In genomic region chr20:17827759-17828559, GRCh38 we compare ENCODE assay signal across 27 cellular contexts.
"Had no signal": no experiment of that assay in that cellular context is flagged by ENCODE, and none has a peak within 500 bp of the region (broad histone marks: within the 10 kb centered on the region; RNA-seq: fewer than 3 reads in every experiment).

No MANE protein-coding gene starts in this region.

- H3K27me3 Mint-ChIP-seq: central memory CD8-positive, alpha-beta T cell had no signal

- H3K4me3 ChIP-seq: adrenal gland, body of pancreas, MG63 had no signal

- H3K36me3 Mint-ChIP-seq: activated naive CD8-positive, alpha-beta T cell treated with anti-CD3 and anti-CD28 coated beads, Interleukin-2, amount 10 ng/mL, durations not matched to agents 7 days and 5 days had no signal

- H3K9me3 ChIP-seq: adrenal gland, body of pancreas, MG63 had no signal

- ATAC-seq: activated CD8-positive, alpha-beta T cell treated with anti-CD3 and anti-CD28 coated beads, Interleukin-2, amount 10 ng/mL, durations not matched to agents 7 days and 5 days; body of pancreas; PC-3 had no signal

- H3K4me1 Mint-ChIP-seq: central memory CD8-positive, alpha-beta T cell had no signal

- H3K27ac Mint-ChIP-seq: activated CD8-positive, alpha-beta T cell treated with anti-CD3 and anti-CD28 coated beads, Interleukin-2, amount 10 ng/mL, durations not matched to agents 7 days and 5 days; activated naive CD8-positive, alpha-beta T cell treated with anti-CD3 and anti-CD28 coated beads, Interleukin-2, amount 10 ng/mL, durations not matched to agents 7 days and 5 days; T-helper 1 cell treated with Interleukin-12 subunit alpha and Interleukin-12 subunit beta and Interleukin-4 antibody, amounts not matched to agents 30 μg/mL and 1 μg/mL, for 36 hours had no signal

- DNase-seq: activated CD4-positive, alpha-beta T cell treated with anti-CD3 and anti-CD28 coated beads for 48 hours; activated CD4-positive, alpha-beta T cell treated with anti-CD3 and anti-CD28 coated beads, Interleukin-2, amount 50 U/mL, for 4 hours; activated CD4-positive, CD25-positive, alpha-beta regulatory T cell treated with anti-CD3 and anti-CD28 coated beads, Interleukin-2, amount 50 U/mL, for 72 hours; activated CD8-positive, alpha-beta memory T cell treated with anti-CD3 and anti-CD28 coated beads, Interleukin-2, amount 50 U/mL, for 48 hours; activated CD8-positive, alpha-beta T cell treated with anti-CD3 and anti-CD28 coated beads, Interleukin-2, amount 10 ng/mL, durations not matched to agents 7 days and 5 days; activated naive CD4-positive, alpha-beta T cell treated with anti-CD3 and anti-CD28 coated beads, Interleukin-2, amount 50 U/mL, for 16 hours; activated naive CD8-positive, alpha-beta T cell treated with anti-CD3 and anti-CD28 coated beads, Interleukin-2, amount 10 ng/mL, durations not matched to agents 7 days and 5 days; activated T-cell treated with anti-CD3 and anti-CD28 coated beads, Interleukin-2, amount 50 U/mL, for 1 hour; adrenal gland; aorta; MG63; MV-4-11; NCI-H1092 treated with DMSO at 0.1 percent for 48 hours; NCI-H1436; NCI-H1694 treated with DMSO at 0.1 percent for 48 hours; NCI-H2081 treated with DMSO at 0.1 percent for 48 hours; NCI-H2171 treated with DMSO at 0.1 percent for 48 hours; NCI-H226; NCI-H510A; NCI-H526 treated with DMSO at 0.1 percent for 48 hours; PC-3; SHP77 treated with DMSO at 0.1 percent for 48 hours had no signal

- FAIRE-seq: bronchial epithelial cell, RCC 7860 had no signal

- H3K27ac ChIP-seq: adrenal gland, body of pancreas had no signal

- H3K9me3 Mint-ChIP-seq: activated naive CD8-positive, alpha-beta T cell treated with anti-CD3 and anti-CD28 coated beads, Interleukin-2, amount 10 ng/mL, durations not matched to agents 7 days and 5 days; central memory CD8-positive, alpha-beta T cell; T-helper 1 cell treated with Interleukin-12 subunit alpha and Interleukin-12 subunit beta and Interleukin-4 antibody, amounts not matched to agents 30 μg/mL and 1 μg/mL, for 36 hours had no signal

- H3K4me3 Mint-ChIP-seq: activated CD8-positive, alpha-beta T cell treated with anti-CD3 and anti-CD28 coated beads, Interleukin-2, amount 10 ng/mL, durations not matched to agents 7 days and 5 days; activated naive CD8-positive, alpha-beta T cell treated with anti-CD3 and anti-CD28 coated beads, Interleukin-2, amount 10 ng/mL, durations not matched to agents 7 days and 5 days; central memory CD8-positive, alpha-beta T cell; T-helper 1 cell treated with Interleukin-12 subunit alpha and Interleukin-12 subunit beta and Interleukin-4 antibody, amounts not matched to agents 30 μg/mL and 1 μg/mL, for 36 hours had no signal

- H3K27me3 ChIP-seq: adrenal gland, body of pancreas, MG63 had no signal

- H3K36me3 ChIP-seq: adrenal gland, MG63 had no signal
